In the genomic region with DNA sequence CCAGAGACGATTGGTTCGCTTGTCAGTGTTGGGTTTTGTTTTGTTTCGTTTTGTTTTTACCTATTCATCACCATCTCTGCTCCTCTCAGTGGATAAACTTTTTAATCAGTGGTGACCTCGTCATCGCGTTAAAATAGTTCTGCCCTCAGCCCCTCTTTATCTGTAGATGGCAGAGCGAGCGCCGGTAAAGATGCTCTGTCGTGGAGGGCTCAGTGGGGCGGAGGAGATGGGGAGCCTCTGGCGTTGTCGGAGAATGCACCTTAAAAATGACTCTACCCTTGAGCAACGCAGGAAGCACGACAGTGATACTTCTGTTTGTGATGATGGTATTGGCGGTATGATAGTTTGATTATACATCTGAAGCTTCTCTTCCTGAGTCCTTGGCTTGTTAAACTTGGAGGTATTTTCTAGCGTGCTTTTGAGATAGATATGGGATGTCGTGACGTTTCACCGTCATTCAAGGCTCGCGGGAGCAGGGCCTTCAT, we compare ENCODE assay signal across 8 cellular contexts. TPM values are rescaled to one million over a fixed set of nuclear protein-coding genes. Genes with fewer than 3 reads are reported as not detected.
DNase-seq lines count a peak whose midpoint lies in the region; ATAC-seq lines count a peak whose summit lies in the region.

No MANE protein-coding gene starts in this region.

- peak overlapping the region; percentile 94 to 100 (median 97) for H3K4me3 Mint-ChIP-seq in CD4-positive, CD25-positive, alpha-beta regulatory T cell

- H3K4me3 ChIP-seq in CD4-positive, CD25-positive, alpha-beta regulatory T cell (ENCODE audit: low read depth, low read length): peak overlapping the region; percentile 96
- H3K4me3 ChIP-seq in iPS-20b (ENCODE audit: low read length): peak overlapping the region; percentile 96

- peak overlapping the region; percentile 98 to 100 (median 99) for H3K27ac Mint-ChIP-seq in CD4-positive, CD25-positive, alpha-beta regulatory T cell

- ATAC-seq in CD4-positive, CD25-positive, alpha-beta regulatory T cell (ENCODE audit: low read depth in 2 of 2): peak; percentile 55 to 67
- peak; percentile 28 for ATAC-seq in GM19463 (IDR thresholded peaks at IDR 0.05; ENCODE audit: unreplicated experiment)

- DNase-seq in CD4-positive, CD25-positive, alpha-beta regulatory T cell: peak; percentile 59 to 87 (median 81)
- DNase-seq in HT-29 (ENCODE audit: low spot score) (peak; percentile 45), T-helper 1 cell (peak in 4 of 5 donors; percentile 40 to 83 (median 56)), astrocyte of the hippocampus (ENCODE audit: low read depth, low spot score) (peak; percentile 53), H4 (ENCODE audit: low spot score) (no peak)
- peak; percentile 42 for DNase-seq in stimulated activated CD4-positive, alpha-beta T cell treated with anti-CD3 and anti-CD28 coated beads, Interleukin-12 subunit alpha, Interleukin-12 subunit beta, amount 100 ng/mL, for 4 hours

- peaks cover 4% of the 10 kb centered on the region for H3K36me3 Mint-ChIP-seq in CD4-positive, CD25-positive, alpha-beta regulatory T cell

- peaks cover 29 to 67% (median 55%) of the 10 kb centered on the region in 4 donors for H3K4me1 Mint-ChIP-seq in CD4-positive, CD25-positive, alpha-beta regulatory T cell

- H3K9me3 ChIP-seq in CD4-positive, CD25-positive, alpha-beta regulatory T cell (ENCODE audit: control insufficient read depth in 2 of 2, low read length in 2 of 2): no peaks in the 10 kb centered on the region
- no peaks in the 10 kb centered on the region for H3K9me3 ChIP-seq in iPS-20b (ENCODE audit: insufficient read depth, low read depth, low read length)

- H3K27ac ChIP-seq in CD4-positive, CD25-positive, alpha-beta regulatory T cell (ENCODE audit: insufficient read depth, low read length, poor library complexity, severe bottlenecking): peak overlapping the region; percentile 93
- H3K27ac ChIP-seq in iPS-20b (ENCODE audit: low read length): no peak overlapping the region

- H3K4me1 ChIP-seq in CD4-positive, CD25-positive, alpha-beta regulatory T cell (ENCODE audit: control insufficient read depth, insufficient read depth, low read length, poor library complexity, severe bottlenecking): peaks cover 59% of the 10 kb centered on the region
- H3K4me1 ChIP-seq in iPS-20b (ENCODE audit: insufficient read depth, low read length): peaks cover 4% of the 10 kb centered on the region; the same call in 1 of the 2 replicates

- H3K9me3 Mint-ChIP-seq in CD4-positive, CD25-positive, alpha-beta regulatory T cell: peaks cover 0 to 1% (median 0%) of the 10 kb centered on the region in 7 donors

- no peaks in the 10 kb centered on the region for H3K27me3 ChIP-seq in CD4-positive, CD25-positive, alpha-beta regulatory T cell (ENCODE audit: control insufficient read depth, insufficient read depth, low read length)
- H3K27me3 ChIP-seq in iPS-20b (ENCODE audit: insufficient read depth, low read length): peaks cover 24% of the 10 kb centered on the region; the same call in 1 of the 2 replicates

- no peaks in the 10 kb centered on the region for H3K36me3 ChIP-seq in CD4-positive, CD25-positive, alpha-beta regulatory T cell (ENCODE audit: control insufficient read depth, insufficient read depth, low read length)
- no peaks in the 10 kb centered on the region for H3K36me3 ChIP-seq in iPS-20b (ENCODE audit: insufficient read depth, low read depth, low read length)

- H3K27me3 Mint-ChIP-seq in CD4-positive, CD25-positive, alpha-beta regulatory T cell: no peaks in the 10 kb centered on the region

- H3K9ac ChIP-seq in iPS-20b (ENCODE audit: low read depth, low read length): peak overlapping the region; percentile 43; the same call in 1 of the 2 replicates

RNA-seq across cellular contexts. Expression of gene CSGALNACT2, which starts 0.6 kb away (rescaled TPM):
- 69.4 TPM for total RNA-seq in CD4-positive, CD25-positive, alpha-beta regulatory T cell
- polyA plus RNA-seq in CD4-positive, CD25-positive, alpha-beta regulatory T cell: 10 to 100 TPM; 17.2 to 26.3 (median 22.8) TPM
- 1.3 TPM in 2 replicates for total RNA-seq in HT-29 (2014; rRNA removed; shearing (Covaris generic))
- 1.6 and 3.9 TPM in 2 replicates for total RNA-seq in H4 (2014; rRNA removed; shearing (Covaris generic))

Comparison
In these comparisons a context has a peak if more than half of its experiments do, and no peak if none do; other contexts are left out.
1. RNA of gene CSGALNACT2, which starts 0.6 kb away (total RNA-seq): 69.4 TPM in CD4-positive, CD25-positive, alpha-beta regulatory T cell (single experiment); 1.6 to 3.9 TPM in H4 and 1.3 TPM in HT-29; every median in the first group is over 10 times any median in the second.